19 cellular contexts compared by ENCODE assay signal in the genomic region with DNA sequence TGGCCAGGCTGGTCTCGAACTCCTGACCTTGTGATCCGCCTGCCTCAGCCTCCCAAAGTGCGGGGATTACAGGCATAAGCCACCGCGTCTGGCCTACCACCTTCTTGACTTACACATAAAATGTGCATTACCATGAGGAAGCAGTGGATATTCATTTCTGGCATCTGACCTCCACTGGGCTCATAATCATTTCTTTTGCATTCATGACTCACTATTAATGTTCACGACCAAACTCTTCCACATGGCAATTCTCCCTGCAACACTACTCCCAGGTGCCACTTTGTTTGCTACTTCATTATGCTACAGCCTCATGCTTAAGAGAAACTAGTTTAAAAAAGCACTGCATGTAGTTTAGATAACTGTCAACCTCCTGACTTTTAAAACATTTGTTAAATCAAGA.
"Had no signal": no experiment of that assay in that cellular context is flagged by ENCODE, and none has a peak within 500 bp of the region (broad histone marks: within the 10 kb centered on the region; RNA-seq: fewer than 3 reads in every experiment).

No MANE protein-coding gene starts in this region.

- H3K27me3 Mint-ChIP-seq: naive thymus-derived CD4-positive, alpha-beta T cell had no signal

- H3K4me1 ChIP-seq: psoas muscle had no signal

- ATAC-seq: heart left ventricle; naive thymus-derived CD4-positive, alpha-beta T cell; psoas muscle; sciatic nerve had no signal

- H3K9me3 Mint-ChIP-seq: naive thymus-derived CD4-positive, alpha-beta T cell had no signal

- H3K9me3 ChIP-seq: heart left ventricle, neutrophil, psoas muscle, stomach, thoracic aorta had no signal

- FAIRE-seq: endometrium, urothelium cell line had no signal

- H3K4me3 ChIP-seq: heart left ventricle, psoas muscle, stomach, thoracic aorta had no signal

- H3K27ac ChIP-seq: heart left ventricle, neutrophil, psoas muscle, stomach, thoracic aorta had no signal

- H3K27me3 ChIP-seq: heart left ventricle, stomach had no signal

- DNase-seq: effector memory CD4-positive, alpha-beta T cell; foreskin melanocyte; heart left ventricle; hippocampal formation; kidney glomerular epithelial cell; mammary epithelial cell; naive thymus-derived CD4-positive, alpha-beta T cell; psoas muscle; stimulated activated CD4-positive, alpha-beta T cell treated with anti-CD3 and anti-CD28 coated beads, Interleukin-2, amount 100 ng/mL, for 24 hours; stimulated activated CD4-positive, alpha-beta T cell treated with anti-CD3 and anti-CD28 coated beads, Interleukin-4, amount 100 ng/mL, for 4 hours; stimulated activated naive CD4-positive, alpha-beta T cell; stomach; substantia nigra; trophoblast cell had no signal

- H3K36me3 ChIP-seq: neutrophil, thoracic aorta had no signal

- H3K4me3 Mint-ChIP-seq: naive thymus-derived CD4-positive, alpha-beta T cell had no signal
